2 cellular contexts compared by ENCODE assay signal in genomic region chr4:1984406-1985191, GRCh38.
A peak's percentile ranks its signal among the peaks of the same experiment; 100 is the strongest.
TF ChIP-seq lines count a peak whose summit lies in the region.

No MANE protein-coding gene starts in this region.

TF ChIP-seq in HEK293, 187 proteins besides CTCF, POLR2A, EP300 and RAD21:
- TF ChIP-seq KLF17 (tag by site-specific recombination; IDR thresholded peaks at IDR 0.05) = no peak
- TF ChIP-seq ZNF223 (tag by site-specific recombination; IDR thresholded peaks at IDR 0.05) = no peak
- TF ChIP-seq GLIS1 (tag by site-specific recombination; IDR thresholded peaks at IDR 0.05) = 0 out of 2 replicates have a peak, but pooled peaks have one; percentile 11
- TF ChIP-seq HIC1 (tag by site-specific recombination; IDR thresholded peaks at IDR 0.05) = peak; percentile 90
- TF ChIP-seq ZIC2 (tag by site-specific recombination; IDR thresholded peaks at IDR 0.05) = peak; percentile 48
- peak; percentile 36; the same call in 1 of the 2 replicates for TF ChIP-seq ZNF600 (tag by site-specific recombination; IDR thresholded peaks at IDR 0.05)
- TF ChIP-seq PATZ1 (tag by site-specific recombination; IDR thresholded peaks at IDR 0.05) = no peak
- no peak for TF ChIP-seq ZNF362 (tag by site-specific recombination; IDR thresholded peaks at IDR 0.05)

TF ChIP-seq in K562, 482 proteins besides CTCF, POLR2A, EP300 and RAD21:
- TF ChIP-seq RBM22 (IDR thresholded peaks at IDR 0.05; ENCODE audit: low read depth, low read length, poor library complexity, severe bottlenecking) (peak; percentile 82), POLR2G (IDR thresholded peaks at IDR 0.05; ENCODE audit: low read depth, low read length) (peak; percentile 53), RCOR1 (IDR thresholded peaks at IDR 0.05; ENCODE audit: borderline replicate concordance in 1 of 2, low read depth in 2 of 2, low read length in 2 of 2) (no peak), FOXP1 (CRISPR knock-in tag; IDR thresholded peaks at IDR 0.05) (0 out of 2 replicates have a peak, but pooled peaks have one; percentile 32), HMGXB4 (CRISPR knock-in tag; IDR thresholded peaks at IDR 0.05) (no peak)
